In the genomic region with DNA sequence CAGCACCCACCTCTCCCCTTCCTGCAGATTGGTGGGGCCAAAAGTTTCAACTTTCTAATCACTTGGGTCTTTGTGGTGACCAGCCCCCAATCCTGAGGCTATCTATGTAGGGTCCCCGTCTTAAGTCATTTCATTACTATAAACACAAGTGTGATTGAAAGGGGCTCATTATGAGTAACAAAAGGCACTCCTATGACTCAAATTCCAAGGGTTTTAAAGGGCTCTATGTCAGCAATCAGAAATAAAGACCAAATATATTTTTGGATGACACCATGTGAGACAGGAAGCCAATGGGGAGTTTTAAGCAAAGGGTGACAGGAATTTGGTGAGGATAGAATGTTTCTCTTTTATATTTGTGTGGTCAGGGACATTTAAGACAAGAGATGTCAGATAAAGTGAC, we compare ENCODE assay signal across 19 cellular contexts.
"Had no signal": no experiment of that assay in that cellular context is flagged by ENCODE, and none has a peak within 500 bp of the region (broad histone marks: within the 10 kb centered on the region; RNA-seq: fewer than 3 reads in every experiment).

No MANE protein-coding gene starts in this region.

- ATAC-seq: esophagus mucosa; stimulated activated memory B cell treated with anti-CD40 and anti-IgM and Interleukin-4, amounts not matched to agents 10 μg/mL and 1 μg/mL and 100 μg/mL, for 72 hours had no signal

- H3K27me3 ChIP-seq: ascending aorta, dorsolateral prefrontal cortex, neutrophil, right atrium auricular region, suprapubic skin had no signal

- H3K9me3 ChIP-seq: ascending aorta, neutrophil, right atrium auricular region, suprapubic skin had no signal

- H3K27ac Mint-ChIP-seq: activated naive CD8-positive, alpha-beta T cell treated with anti-CD3 and anti-CD28 coated beads, Interleukin-2, amount 10 ng/mL, durations not matched to agents 7 days and 5 days; naive B cell; stimulated activated memory B cell treated with anti-CD40 and anti-IgM and Interleukin-4, amounts not matched to agents 10 μg/mL and 1 μg/mL and 100 μg/mL, for 72 hours; type B pancreatic cell had no signal

- H3K36me3 Mint-ChIP-seq: activated naive CD8-positive, alpha-beta T cell treated with anti-CD3 and anti-CD28 coated beads, Interleukin-2, amount 10 ng/mL, durations not matched to agents 7 days and 5 days had no signal

- H3K36me3 ChIP-seq: ascending aorta, neutrophil, right atrium auricular region, suprapubic skin had no signal

- H3K27me3 Mint-ChIP-seq: activated naive CD8-positive, alpha-beta T cell treated with anti-CD3 and anti-CD28 coated beads, Interleukin-2, amount 10 ng/mL, durations not matched to agents 7 days and 5 days; naive B cell; stimulated activated memory B cell treated with anti-CD40 and anti-IgM and Interleukin-4, amounts not matched to agents 10 μg/mL and 1 μg/mL and 100 μg/mL, for 72 hours had no signal

- H3K4me3 Mint-ChIP-seq: activated naive CD8-positive, alpha-beta T cell treated with anti-CD3 and anti-CD28 coated beads, Interleukin-2, amount 10 ng/mL, durations not matched to agents 7 days and 5 days; stimulated activated memory B cell treated with anti-CD40 and anti-IgM and Interleukin-4, amounts not matched to agents 10 μg/mL and 1 μg/mL and 100 μg/mL, for 72 hours; type B pancreatic cell had no signal

- H3K4me3 ChIP-seq: ascending aorta, dorsolateral prefrontal cortex, lung, right atrium auricular region, smooth muscle cell, suprapubic skin had no signal

- DNase-seq: activated CD4-positive, alpha-beta T cell treated with anti-CD3 and anti-CD28 coated beads, Interleukin-2, amount 50 U/mL, for 48 hours; activated CD8-positive, alpha-beta memory T cell treated with anti-CD3 and anti-CD28 coated beads, Interleukin-2, amount 50 U/mL, for 48 hours; activated effector memory CD4-positive, alpha-beta T cell treated with anti-CD3 and anti-CD28 coated beads, Interleukin-2, amount 50 U/mL, for 16 hours; activated naive CD8-positive, alpha-beta T cell treated with anti-CD3 and anti-CD28 coated beads, Interleukin-2, amount 10 ng/mL, durations not matched to agents 7 days and 5 days; dorsolateral prefrontal cortex; hypothalamus; midbrain; naive B cell; posterior cingulate gyrus; SW 1271 had no signal
